28 cellular contexts compared by ENCODE assay signal in the genomic region with DNA sequence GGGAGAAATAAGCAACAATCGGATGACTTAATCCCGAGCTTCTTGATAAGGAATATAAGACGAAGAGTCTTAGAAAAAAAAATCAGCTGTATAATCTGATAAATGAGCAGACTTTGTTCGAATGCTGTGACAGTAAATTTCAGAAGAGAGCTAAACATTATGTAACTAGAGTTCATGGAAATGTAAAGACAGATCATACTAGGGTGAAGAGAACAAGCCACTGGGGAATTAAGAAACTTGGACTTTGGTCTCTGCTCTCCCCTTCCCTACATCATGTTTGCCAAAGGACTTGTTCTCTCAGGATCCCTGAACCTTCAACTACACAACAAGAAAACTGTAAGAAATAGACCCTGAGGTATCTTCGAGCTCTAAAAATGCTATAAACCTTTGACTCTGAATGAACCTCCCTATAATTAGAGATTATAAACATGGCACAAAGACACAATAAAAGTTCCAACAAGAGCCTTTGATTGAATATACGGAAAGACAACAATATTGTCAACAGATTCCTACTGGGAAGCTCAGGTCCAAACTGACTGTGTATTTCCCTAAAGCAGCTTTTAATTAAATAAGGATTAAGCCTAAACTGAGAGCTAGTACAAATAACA. TPM values are rescaled to one million over a fixed set of nuclear protein-coding genes. Genes with fewer than 3 reads are reported as not detected.
DNase-seq lines count a peak whose midpoint lies in the region; ATAC-seq and TF ChIP-seq lines count a peak whose summit lies in the region.
"Had no signal": no experiment of that assay in that cellular context is flagged by ENCODE, and none has a peak within 500 bp of the region (broad histone marks: within the 10 kb centered on the region; RNA-seq: fewer than 3 reads in every experiment).

No MANE protein-coding gene starts in this region.

- 44% methylated on average over 6 of the region's 6 CpGs for WGBS in hepatocyte (ENCODE audit: low lambda C conversion rate, missing lambda C conversion rate)

- H3K9me3 ChIP-seq in hepatocyte (ENCODE audit: low read depth) (no peaks in the 10 kb centered on the region), mucosa of descending colon (no peaks in the 10 kb centered on the region)
- H3K9me3 ChIP-seq: Caco-2, SJCRH30 had no signal

- no peaks in the 10 kb centered on the region for H3K79me2 ChIP-seq in hepatocyte

- H3K4me3 ChIP-seq in hepatocyte (no peak overlapping the region), mucosa of descending colon (no peak overlapping the region)
- H3K4me3 ChIP-seq: GM12878, PC-9, SJCRH30 had no signal

- peak overlapping the region; percentile 42 for H3K27ac ChIP-seq in hepatocyte
- H3K27ac ChIP-seq: PC-9, SJCRH30 had no signal

- H3K4me2 ChIP-seq in hepatocyte = peak overlapping the region; percentile 22
- H3K4me2 ChIP-seq: PC-9 had no signal

- H3K4me1 ChIP-seq in hepatocyte (ENCODE audit: insufficient read depth) = no peaks in the 10 kb centered on the region
- H3K4me1 ChIP-seq in mucosa of descending colon (ENCODE audit: low read depth) = peaks cover 9% of the 10 kb centered on the region

- no peaks in the 10 kb centered on the region for H4K20me1 ChIP-seq in hepatocyte (ENCODE audit: insufficient read depth, poor library complexity, severe bottlenecking)

- TF ChIP-seq CTCF in hepatocyte (IDR thresholded peaks at IDR 0.05; ENCODE audit: poor library complexity) (no peak), mucosa of descending colon (IDR thresholded peaks at IDR 0.05) (no peak)

- H3K36me3 ChIP-seq in hepatocyte (replicated peaks; ENCODE audit: insufficient read depth, low read depth) (no peaks in the 10 kb centered on the region), mucosa of descending colon (ENCODE audit: low read depth) (no peaks in the 10 kb centered on the region)
- H3K36me3 ChIP-seq: SJCRH30 had no signal

- ATAC-seq in mucosa of descending colon = peak; percentile 90
- ATAC-seq: GM12878, HCT116, Right ventricle myocardium inferior had no signal

- intact Hi-C loops in mucosa of descending colon (cut with DNase I, micrococcal nuclease) = no loop called here

- H3K27me3 ChIP-seq in hepatocyte = no peaks in the 10 kb centered on the region
- H3K27me3 ChIP-seq: SJCRH30 had no signal

- no peak overlapping the region for H2AFZ ChIP-seq in hepatocyte
- H2AFZ ChIP-seq: PC-9 had no signal

- H3K9me2 ChIP-seq in hepatocyte (replicated peaks; ENCODE audit: insufficient read depth) = no peaks in the 10 kb centered on the region

- DNase-seq in HuH-7 (ENCODE audit: low spot score) (peak; percentile 47), NCI-H82 treated with DMSO at 0.1 percent for 48 hours (lab: John Stamatoyannopoulos, UW; ENCODE audit: unreplicated experiment) (peak; percentile 85), hepatocyte (ENCODE audit: low spot score) (peak; percentile 52), mucosa of descending colon (peak in 1 of 3 donors; percentile 42), amygdala (lab: John Stamatoyannopoulos, UW) (no peak), kidney tubule cell (ENCODE audit: low spot score) (no peak), NCI-H128 (lab: John Stamatoyannopoulos, UW; ENCODE audit: unreplicated experiment) (no peak), NCI-H2227 treated with DMSO at 0.1 percent for 48 hours (lab: John Stamatoyannopoulos, UW) (no peak)
- DNase-seq: C1 segment of cervical spinal cord; CD4-positive, alpha-beta memory T cell; DMS 273 treated with DMSO at 0.1 percent for 48 hours; DMS79; EL; GDM1; Karpas-422; NCI-H1105; NCI-H146; NCI-H1930; NCI-H2107; NCI-H446 treated with DMSO at 0.1 percent for 48 hours; NCI-H748 treated with DMSO at 0.1 percent for 48 hours; NK-92 treated with Interleukin-12 subunit alpha and Interleukin-12 subunit beta, amount 100 ng/mL, for 24 hours; PC-9; SJCRH30 had no signal

RNA-seq across cellular contexts. Expression of a gene that starts 27.5 kb away (rescaled TPM):
- total RNA-seq in hepatocyte (26.8 and 31.3 TPM in 2 replicates), mucosa of descending colon (10 to 100 TPM in 2 of 3 donors, 1 to 10 TPM in 1; 8.4 to 38.0 (median 17.6) TPM)
- 1.0 and 1.5 TPM in 2 replicates for polyA plus RNA-seq in hepatocyte
- polyA plus RNA-seq: CD4-positive, alpha-beta memory T cell had no signal

Comparison
In these comparisons a context has a peak if more than half of its experiments do, and no peak if none do; other contexts are left out.
1. DNase-seq: peak in HuH-7 (single experiment), NCI-H82 treated with DMSO at 0.1 percent for 48 hours (single experiment) and hepatocyte (single experiment); none in amygdala (0 of 56), kidney tubule cell (single experiment), NCI-H128 (single experiment) and NCI-H2227 treated with DMSO at 0.1 percent for 48 hours (single experiment).